ENCODE assay signal across 8 cellular contexts in the genomic region with DNA sequence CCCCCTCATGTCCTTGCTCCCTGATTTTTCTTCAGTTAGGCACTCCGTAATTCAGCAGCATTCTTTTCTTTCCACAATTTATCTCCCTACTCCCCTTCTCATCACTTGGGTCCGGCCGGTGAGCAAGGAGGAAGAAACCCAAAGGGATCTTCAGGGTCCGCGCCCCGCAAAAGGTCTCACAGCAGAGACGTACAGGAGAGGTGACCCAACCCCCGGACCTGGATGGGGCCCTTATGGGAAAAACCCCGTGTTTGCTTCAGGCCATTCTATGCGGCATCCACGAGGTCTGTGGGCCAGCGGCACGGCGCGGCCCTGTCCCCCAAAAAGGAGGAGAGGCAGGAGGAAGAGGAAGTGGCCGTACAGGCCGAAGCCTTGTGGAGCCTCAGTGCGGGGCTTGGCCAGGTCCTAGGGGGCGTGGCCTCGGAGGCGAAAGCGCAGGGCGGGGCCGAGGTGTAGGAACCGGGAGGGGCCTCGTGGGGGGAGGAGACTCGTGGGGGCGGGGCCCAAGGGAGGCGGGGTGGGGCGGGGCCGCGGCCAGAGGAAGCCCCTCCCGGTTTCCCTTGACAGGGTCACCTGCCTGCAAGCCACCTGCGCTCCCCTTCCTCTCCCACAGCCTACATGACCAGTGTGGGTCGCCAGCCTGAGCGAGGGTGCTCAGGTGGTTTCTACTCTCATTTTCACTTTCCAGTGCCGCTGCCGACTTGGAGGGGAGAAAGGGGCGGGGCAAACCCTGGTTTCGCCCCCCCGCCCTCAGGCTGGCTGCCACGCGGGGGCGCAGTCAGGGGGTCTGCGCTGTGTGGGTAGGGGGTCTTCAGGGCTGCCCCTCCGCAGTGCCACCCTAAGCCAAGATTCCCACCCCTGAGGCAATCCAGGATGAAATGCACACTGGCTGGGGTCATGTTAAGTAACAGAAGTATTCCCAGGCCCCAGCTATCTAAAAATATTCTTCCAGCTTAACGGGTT.
DNase-seq lines count a peak whose midpoint lies in the region; ATAC-seq and TF ChIP-seq lines count a peak whose summit lies in the region.

No MANE protein-coding gene starts in this region.

- TF ChIP-seq CTCF in coronary artery (IDR thresholded peaks at IDR 0.05): no peak

- ATAC-seq in GM18511 (IDR thresholded peaks at IDR 0.05; ENCODE audit: unreplicated experiment) (peak; percentile 97), HG03025 (IDR thresholded peaks at IDR 0.05; ENCODE audit: low FRiP score, unreplicated experiment) (peak; percentile 93), left lobe of liver (peak; percentile 99)

- H3K4me3 ChIP-seq in coronary artery: peak overlapping the region; percentile 83

- peak overlapping the region; percentile 72 to 81 for H3K27ac ChIP-seq in coronary artery

- DNase-seq in A172 (ENCODE audit: low spot score) (peak; percentile 66), NCI-H2196 treated with DMSO at 0.1 percent for 48 hours (lab: John Stamatoyannopoulos, UW; ENCODE audit: unreplicated experiment) (peak; percentile 26), coronary artery (ENCODE audit: low spot score) (peak; percentile 94), left lobe of liver (ENCODE audit: low spot score) (peak; percentile 96)
- peak; percentile 89 for DNase-seq in activated CD4-positive, alpha-beta T cell treated with anti-CD3 and anti-CD28 coated beads for 48 hours
- peak; percentile 87 to 89 for DNase-seq in stimulated activated CD4-positive, alpha-beta T cell treated with anti-CD3 and anti-CD28 coated beads, Interleukin-2, amount 100 ng/mL, for 24 hours

Comparison
In these comparisons a context has a peak if more than half of its experiments do, and no peak if none do; other contexts are left out.
1. Peak in every context shown above with its lines: DNase-seq, ATAC-seq, H3K4me3 ChIP-seq and H3K27ac ChIP-seq.
2. DNase-seq: peak in every context shown above with its lines; median percentile 96 in left lobe of liver; 94 in coronary artery; 89 in activated CD4-positive, alpha-beta T cell treated with anti-CD3 and anti-CD28 coated beads for 48 hours; 88 in stimulated activated CD4-positive, alpha-beta T cell treated with anti-CD3 and anti-CD28 coated beads, Interleukin-2, amount 100 ng/mL, for 24 hours; 66 in A172; 26 in NCI-H2196 treated with DMSO at 0.1 percent for 48 hours.